Comparison of ENCODE assay signal across 22 cellular contexts in genomic region chr20:6942266-6942665, GRCh38.
DNase-seq lines count a peak whose midpoint lies in the region; ATAC-seq, FAIRE-seq and TF ChIP-seq lines count a peak whose summit lies in the region.
"Had no signal": no experiment of that assay in that cellular context is flagged by ENCODE, and none has a peak within 500 bp of the region (broad histone marks: within the 10 kb centered on the region; RNA-seq: fewer than 3 reads in every experiment).

No MANE protein-coding gene starts in this region.

- peak overlapping the region; percentile 39 for H3K27ac Mint-ChIP-seq in type B pancreatic cell
- H3K27ac Mint-ChIP-seq: B cell; CD14-positive monocyte; CD4-positive, alpha-beta T cell; CD8-positive, alpha-beta memory T cell; GM23338; H9 had no signal

- H3K27me3 ChIP-seq in bronchial epithelial cell (ENCODE audit: control insufficient read depth, insufficient read depth, low read length) (no peaks in the 10 kb centered on the region), foreskin keratinocyte (no peaks in the 10 kb centered on the region), BE2C (no peaks in the 10 kb centered on the region)
- H3K27me3 ChIP-seq: BLaER1 treated with 17β-estradiol and CSF1 and Interleukin-3, amounts not matched to agents 10 nM and 100 nM had no signal

- POLR2A ChIA-PET in RWPE1 (lab: Yijun Ruan, JAX; ENCODE audit: low non-redundant PET), result no interaction called here

- H3K9me3 Mint-ChIP-seq in type B pancreatic cell, result peaks cover 8% of the 10 kb centered on the region
- H3K9me3 Mint-ChIP-seq: GM23338, H9 had no signal

- H3K27ac ChIP-seq in RWPE1 (no peak overlapping the region), foreskin keratinocyte (no peak overlapping the region)
- H3K27ac ChIP-seq: BLaER1 treated with 17β-estradiol and CSF1 and Interleukin-3, amounts not matched to agents 10 nM and 100 nM had no signal

- peaks cover 4% of the 10 kb centered on the region for H3K4me1 Mint-ChIP-seq in type B pancreatic cell (ENCODE audit: unreplicated experiment)
- H3K4me1 Mint-ChIP-seq: B cell; CD14-positive monocyte; CD8-positive, alpha-beta memory T cell; GM23338 had no signal

- CTCF ChIA-PET in RWPE1 (lab: Yijun Ruan, JAX), result interaction anchor here (0.7 to 1.1 kb wide), 3 partner anchors 18 to 176 kb away, joined by 3 to 5 read pairs (median 4); no protein-coding TSS in a partner anchor

- no peaks in the 10 kb centered on the region for H3K4me1 ChIP-seq in foreskin keratinocyte
- no peaks in the 10 kb centered on the region for H3K4me1 ChIP-seq in BE2C
- H3K4me1 ChIP-seq: BLaER1 treated with 17β-estradiol and CSF1 and Interleukin-3, amounts not matched to agents 10 nM and 100 nM had no signal

- no peak overlapping the region for H3K4me3 ChIP-seq in bronchial epithelial cell (ENCODE audit: low read depth, low read length)
- no peak overlapping the region for H3K4me3 ChIP-seq in BE2C (ENCODE audit: low read depth, low read length)
- H3K4me3 ChIP-seq: BLaER1 treated with 17β-estradiol and CSF1 and Interleukin-3, amounts not matched to agents 10 nM and 100 nM; GM12878; GM23338 had no signal

- H3K36me3 ChIP-seq in bronchial epithelial cell (ENCODE audit: control insufficient read depth, insufficient read depth, low read length) (no peaks in the 10 kb centered on the region), BE2C (no peaks in the 10 kb centered on the region)
- H3K36me3 ChIP-seq: BLaER1 treated with 17β-estradiol and CSF1 and Interleukin-3, amounts not matched to agents 10 nM and 100 nM had no signal

- no peak for TF ChIP-seq CTCF in RWPE1 (conservative IDR thresholded peaks at IDR 0.05; ENCODE audit: low read depth)
- TF ChIP-seq CTCF in bronchial epithelial cell (IDR thresholded peaks at IDR 0.05; ENCODE audit: insufficient read depth, low read length, severe bottlenecking), result no peak
- no peak for TF ChIP-seq CTCF in foreskin keratinocyte (conservative IDR thresholded peaks at IDR 0.05)
- TF ChIP-seq CTCF in type B pancreatic cell (conservative IDR thresholded peaks at IDR 0.05), result no peak
- no peak for TF ChIP-seq CTCF in BE2C (IDR thresholded peaks at IDR 0.05; ENCODE audit: low read depth, low read length)

- no peaks in the 10 kb centered on the region for H3K27me3 Mint-ChIP-seq in type B pancreatic cell
- H3K27me3 Mint-ChIP-seq: B cell; CD4-positive, alpha-beta T cell; CD8-positive, alpha-beta memory T cell had no signal

- DNase-seq in RWPE1 (ENCODE audit: low spot score) (peak; percentile 24), bronchial epithelial cell (ENCODE audit: low read depth) (peak; percentile 56), foreskin keratinocyte (peak in 1 of 2 donors; percentile 59), type B pancreatic cell (ENCODE audit: extremely low spot score, unreplicated experiment) (no peak), BE2C (no peak)
- DNase-seq: CD4-positive, alpha-beta T cell; CD8-positive, alpha-beta memory T cell; DMS 273 treated with DMSO at 0.1 percent for 48 hours; DMS79; EL; GDM1; H9 had no signal

- ATAC-seq in foreskin keratinocyte (peak; percentile 46), GM21526 (IDR thresholded peaks at IDR 0.05; ENCODE audit: low FRiP score, unreplicated experiment) (no peak), HG03571 (IDR thresholded peaks at IDR 0.05; ENCODE audit: unreplicated experiment) (no peak)
- ATAC-seq: GM12878, GM23338, HCT116 had no signal

- H3K9me3 ChIP-seq in BE2C, result no peaks in the 10 kb centered on the region
- H3K9me3 ChIP-seq: BLaER1 treated with 17β-estradiol and CSF1 and Interleukin-3, amounts not matched to agents 10 nM and 100 nM had no signal

- no peak overlapping the region for H3K4me3 Mint-ChIP-seq in type B pancreatic cell
- H3K4me3 Mint-ChIP-seq: B cell; CD14-positive monocyte; CD4-positive, alpha-beta T cell; CD8-positive, alpha-beta memory T cell; GM23338; H9 had no signal

- FAIRE-seq in bronchial epithelial cell (lab: Jason Lieb, UNC), result no peak
- FAIRE-seq: D721Med, GM12878, GM19239 had no signal

- H3K36me3 Mint-ChIP-seq in type B pancreatic cell, result no peaks in the 10 kb centered on the region
- H3K36me3 Mint-ChIP-seq: CD14-positive monocyte; CD8-positive, alpha-beta memory T cell had no signal

Comparison
In these comparisons a context has a peak if more than half of its experiments do, and no peak if none do; other contexts are left out.
1. DNase-seq: peak in RWPE1 (single experiment) and bronchial epithelial cell (single experiment); none in type B pancreatic cell (single experiment) and BE2C (single experiment).